Comparison of ENCODE assay signal across 7 cellular contexts in the genomic region with DNA sequence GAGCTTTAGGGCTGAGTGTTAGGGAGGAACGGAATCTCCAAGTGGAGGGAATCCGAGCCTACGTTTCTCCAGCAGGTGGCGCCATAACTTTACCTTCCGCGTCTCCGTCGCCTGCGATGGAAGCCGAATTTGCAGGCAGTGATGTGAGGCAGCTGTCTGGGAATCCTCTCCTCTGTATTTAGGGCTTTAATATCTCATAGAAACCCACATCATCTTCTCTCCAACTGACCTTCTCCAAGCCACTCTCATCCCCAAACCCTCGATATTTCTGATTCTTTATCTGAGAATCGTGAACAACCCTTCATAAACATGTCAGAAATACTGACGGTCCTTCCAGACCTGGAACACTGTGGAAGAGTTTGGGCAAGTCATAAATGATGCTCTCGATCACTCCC. TPM values are rescaled to one million over a fixed set of nuclear protein-coding genes. Genes with fewer than 3 reads are reported as not detected.
A peak's percentile ranks its signal among the peaks of the same experiment; 100 is the strongest.
DNase-seq lines count a peak whose midpoint lies in the region; TF ChIP-seq lines count a peak whose summit lies in the region.

No MANE protein-coding gene starts in this region.

- WGBS in sigmoid colon, 2 donors: 8 to 14% methylated on average over 14 of the region's 14 CpGs

- H3K36me3 ChIP-seq in right atrium auricular region (no peaks in the 10 kb centered on the region), sigmoid colon (no peaks in the 10 kb centered on the region)

- TF ChIP-seq CTCF in GM12874 (IDR thresholded peaks at IDR 0.05; ENCODE audit: insufficient read depth, low read depth, low read length) (peak; percentile 82), right atrium auricular region (IDR thresholded peaks at IDR 0.05) (peak; percentile 72 to 93), sigmoid colon (IDR thresholded peaks at IDR 0.05) (peak; percentile 45 to 85 (median 81))

- DNase-seq in NCI-H1694 (lab: John Stamatoyannopoulos, UW) (peak; percentile 78), T-helper 2 cell (peak in 4 of 5 experiments; percentile 13 to 56 (median 52)), amygdala (lab: John Stamatoyannopoulos, UW) (peak in 46 of 56 donors; percentile 3 to 81 (median 36)), right atrium auricular region (ENCODE audit: low spot score) (peak; percentile 70), sigmoid colon (peak; percentile 81), mesenteric fat pad (ENCODE audit: low spot score) (no peak)

- H3K27me3 ChIP-seq in right atrium auricular region: no peaks in the 10 kb centered on the region
- H3K27me3 ChIP-seq in sigmoid colon: peaks cover 0 to 25% (median 6%) of the 10 kb centered on the region in 3 donors

- intact Hi-C loops in sigmoid colon (cut with DNase I): no loop called here

- H3K4me1 ChIP-seq in right atrium auricular region: no peaks in the 10 kb centered on the region
- H3K4me1 ChIP-seq in sigmoid colon: no peaks in the 10 kb centered on the region

- H3K27ac ChIP-seq in right atrium auricular region: no peak overlapping the region
- H3K27ac ChIP-seq in sigmoid colon: no peak overlapping the region

- no peak for TF ChIP-seq EP300 in sigmoid colon (IDR thresholded peaks at IDR 0.05)

- no peak for TF ChIP-seq POLR2A in sigmoid colon (IDR thresholded peaks at IDR 0.05)

- H3K9me3 ChIP-seq in right atrium auricular region (no peaks in the 10 kb centered on the region), sigmoid colon (no peaks in the 10 kb centered on the region)

- H3K4me3 ChIP-seq in right atrium auricular region (no peak overlapping the region), sigmoid colon (no peak overlapping the region)

RNA-seq across cellular contexts. Expression of a gene that starts 27.5 kb away (rescaled TPM):
- 1 to 10 TPM; 1.1 to 2.3 TPM for total RNA-seq in right atrium auricular region
- 1 to 10 TPM in 1 of 4 donors, not detected in 3; 1.7 TPM for total RNA-seq in sigmoid colon
- under 1 TPM in 1 of 3 donors, not detected in 2; 0.03 TPM for polyA plus RNA-seq in sigmoid colon
- 2.3 TPM for total RNA-seq in mesenteric fat pad

RNA-seq across cellular contexts. Expression of a gene that starts 40.2 kb away (rescaled TPM):
- total RNA-seq in right atrium auricular region (not detected), sigmoid colon (not detected), mesenteric fat pad (not detected)
- not detected for polyA plus RNA-seq in sigmoid colon
